13 cellular contexts compared by ENCODE assay signal in the genomic region with DNA sequence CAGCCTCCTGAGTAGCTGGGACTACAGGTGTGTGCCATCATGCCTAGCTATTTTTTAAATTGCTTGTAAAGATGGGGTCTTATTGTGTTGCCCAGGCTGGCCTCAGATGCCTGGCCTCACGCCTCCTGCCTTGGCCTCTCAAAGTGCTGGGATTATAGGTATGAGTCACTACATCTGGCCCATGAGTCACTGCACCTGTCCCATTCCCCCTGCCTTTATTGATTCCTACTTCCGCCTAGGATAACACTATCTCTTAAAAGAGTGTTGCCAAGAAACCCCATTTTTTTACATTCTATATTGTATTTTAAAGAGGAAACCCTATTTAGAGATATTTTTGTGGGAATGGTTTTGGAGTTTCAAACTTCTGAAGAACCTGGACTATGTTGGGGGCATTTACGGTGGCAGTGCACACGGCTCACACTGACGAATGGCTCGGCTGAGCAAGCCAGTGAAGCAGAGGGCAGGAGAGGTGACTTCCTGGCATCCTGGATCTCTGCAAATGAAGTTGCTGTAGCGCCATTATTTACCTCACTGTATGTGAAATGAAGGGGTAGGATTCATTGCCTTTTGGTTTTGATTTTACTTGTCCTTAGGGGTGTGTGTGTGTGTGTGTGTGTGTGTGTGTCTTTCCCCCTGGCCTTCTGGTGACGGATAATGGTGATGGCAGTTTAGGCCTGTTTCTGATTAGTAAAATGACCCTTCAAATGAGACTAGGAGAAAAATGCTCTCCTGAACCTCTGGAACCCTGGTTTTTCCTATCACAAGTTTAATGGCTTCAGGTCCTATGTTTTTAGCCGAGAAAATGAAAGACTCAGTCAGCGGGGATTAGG. TPM values are rescaled to one million over a fixed set of nuclear protein-coding genes. Genes with fewer than 3 reads are reported as not detected.
DNase-seq lines count a peak whose midpoint lies in the region; ATAC-seq, FAIRE-seq and TF ChIP-seq lines count a peak whose summit lies in the region.
"Had no signal": no experiment of that assay in that cellular context is flagged by ENCODE, and none has a peak within 500 bp of the region (broad histone marks: within the 10 kb centered on the region; RNA-seq: fewer than 3 reads in every experiment).

No MANE protein-coding gene starts in this region.

- peaks cover 60 to 66% of the 10 kb centered on the region in 2 experiments for H3K27me3 ChIP-seq in K562 (ENCODE audit: control insufficient read depth in 2 of 2, insufficient read depth in 2 of 2, low read length in 2 of 2)
- no peaks in the 10 kb centered on the region for H3K27me3 ChIP-seq in neural progenitor cell
- no peaks in the 10 kb centered on the region for H3K27me3 ChIP-seq in brain microvascular endothelial cell (replicated peaks)
- H3K27me3 ChIP-seq: BLaER1 had no signal

- H3K36me3 Mint-ChIP-seq in neural progenitor cell (no peaks in the 10 kb centered on the region), natural killer cell (no peaks in the 10 kb centered on the region)
- H3K36me3 Mint-ChIP-seq: stimulated activated effector memory CD8-positive, alpha-beta T cell treated with anti-CD3 and anti-CD28 coated beads, Interleukin-12 subunit alpha, Interleukin-12 subunit beta, amount 100 ng/mL, for 72 hours had no signal

- 0 out of 2 replicates have a peak, but pooled peaks cover 2% of the 10 kb centered on the region for H3K9me3 ChIP-seq in K562 (replicated peaks; ENCODE audit: control insufficient read depth, insufficient read depth, low read depth, low read length)
- H3K9me3 ChIP-seq in neural progenitor cell (ENCODE audit: low read depth): no peaks in the 10 kb centered on the region
- H3K9me3 ChIP-seq: BLaER1 had no signal

- POLR2A ChIA-PET in K562 (lab: Yijun Ruan, JAX): no interaction called here

- H3K9me1 ChIP-seq in K562 (ENCODE audit: control insufficient read depth, insufficient read depth, low read length): no peaks in the 10 kb centered on the region

- H3K4me1 Mint-ChIP-seq in neural progenitor cell: peaks cover 38% of the 10 kb centered on the region
- H3K4me1 Mint-ChIP-seq in natural killer cell: peaks cover 21 to 22% of the 10 kb centered on the region in 2 donors
- H3K4me1 Mint-ChIP-seq: stimulated activated effector memory CD8-positive, alpha-beta T cell treated with anti-CD3 and anti-CD28 coated beads, Interleukin-12 subunit alpha, Interleukin-12 subunit beta, amount 100 ng/mL, for 72 hours had no signal

- H3K4me3 ChIP-seq in K562 (no peak overlapping the region), neural progenitor cell (no peak overlapping the region), brain microvascular endothelial cell (ENCODE audit: low read depth, low read length) (no peak overlapping the region)
- H3K4me3 ChIP-seq: BLaER1, coronary artery had no signal

- intact Hi-C loops in K562 (cut with micrococcal nuclease) (no loop called here), natural killer cell (cut with micrococcal nuclease) (no loop called here)

- in situ Hi-C loops in K562 (cut with MboI) (no loop called here), brain microvascular endothelial cell (cut with HindIII; ENCODE audit: low pct_ligation_motif_present, low sequenced_read_pairs) (no loop called here)

- ATAC-seq in K562 (peak; percentile 28; the same call in 2 of the 3 replicates), HG03039 (IDR thresholded peaks at IDR 0.05; ENCODE audit: unreplicated experiment) (no peak), natural killer cell (no peak)
- ATAC-seq: stimulated activated effector memory CD8-positive, alpha-beta T cell treated with anti-CD3 and anti-CD28 coated beads, Interleukin-12 subunit alpha, Interleukin-12 subunit beta, amount 100 ng/mL, for 72 hours had no signal

- 2% methylated on average over 10 of the region's 10 CpGs for WGBS in K562 (ENCODE audit: insufficient coverage, low coverage, missing lambda C conversion rate)

- H3K27ac Mint-ChIP-seq in neural progenitor cell (peak overlapping the region; percentile 31), natural killer cell (no peak overlapping the region)
- H3K27ac Mint-ChIP-seq: stimulated activated effector memory CD8-positive, alpha-beta T cell treated with anti-CD3 and anti-CD28 coated beads, Interleukin-12 subunit alpha, Interleukin-12 subunit beta, amount 100 ng/mL, for 72 hours had no signal

- peak; percentile 98 for DNase-seq in DMS53 treated with DMSO at 0.1 percent for 48 hours (lab: John Stamatoyannopoulos, UW; ENCODE audit: unreplicated experiment)
- DNase-seq in NCI-H2029 (lab: John Stamatoyannopoulos, UW): peak; percentile 68
- no peak for DNase-seq in K562 (ENCODE audit: extremely low read depth in 1 of 4, low spot score in 3 of 4)
- DNase-seq in neural progenitor cell (ENCODE audit: low spot score): no peak
- DNase-seq in natural killer cell: no peak
- DNase-seq in brain microvascular endothelial cell: no peak
- DNase-seq: amniotic stem cell, erythroblast had no signal

- H3F3A ChIP-seq in neural progenitor cell (ENCODE audit: low read depth): peaks cover 13% of the 10 kb centered on the region

- 0 out of 2 replicates have a peak, but pooled peaks cover 7% of the 10 kb centered on the region for H4K20me1 ChIP-seq in K562 (replicated peaks; ENCODE audit: control insufficient read depth, insufficient read depth, low read length)
- H4K20me1 ChIP-seq in neural progenitor cell (ENCODE audit: low read depth): no peaks in the 10 kb centered on the region
- H4K20me1 ChIP-seq: BLaER1 had no signal

- H3K4me1 ChIP-seq in K562 (replicated peaks in 1 of 2; ENCODE audit: control insufficient read depth in 2 of 2, insufficient read depth in 2 of 2, low read length in 2 of 2) (peaks cover 0 to 3% of the 10 kb centered on the region in 2 experiments; a peak in 1 of 5 replicates), neural progenitor cell (peaks cover 17% of the 10 kb centered on the region)

- H3K79me2 ChIP-seq in K562 (ENCODE audit: control insufficient read depth, insufficient read depth, low read length): no peaks in the 10 kb centered on the region
- no peaks in the 10 kb centered on the region for H3K79me2 ChIP-seq in neural progenitor cell (ENCODE audit: low read depth)

- H3K27ac ChIP-seq in K562 (ENCODE audit: extremely low read depth, low read depth, low read length) (no peak overlapping the region), neural progenitor cell (no peak overlapping the region), brain microvascular endothelial cell (no peak overlapping the region)
- H3K27ac ChIP-seq: BLaER1, coronary artery, HL-60 had no signal

- TF ChIP-seq RAD21 in K562 (CRISPR knock-in tag; conservative IDR thresholded peaks at IDR 0.05 in 1 of 2, IDR thresholded peaks at IDR 0.05 in 1 of 2): no peak

- TF ChIP-seq POLR2A in K562 (conservative IDR thresholded peaks at IDR 0.05): no peak

- H2AFZ ChIP-seq in K562 (ENCODE audit: low read depth, low read length) (no peak overlapping the region), neural progenitor cell (replicated peaks) (no peak overlapping the region)

- TF ChIP-seq EP300 in K562 (IDR thresholded peaks at IDR 0.05; ENCODE audit: low read length): no peak

- FAIRE-seq in K562 (lab: Jason Lieb, UNC): no peak

- no peak overlapping the region for H3K4me2 ChIP-seq in K562 (ENCODE audit: insufficient read depth, low read length)
- no peak overlapping the region for H3K4me2 ChIP-seq in neural progenitor cell
- H3K4me2 ChIP-seq: BLaER1 had no signal

- CTCF ChIA-PET in K562 (lab: Yijun Ruan, JAX; ENCODE audit: low intra/inter-chr PET ratio): no interaction called here

- TF ChIP-seq CTCF in K562 (IDR thresholded peaks at IDR 0.05 in 2 of 3, conservative IDR thresholded peaks at IDR 0.05 in 1 of 3; ENCODE audit: insufficient read depth in 2 of 3, low read depth in 1 of 3, low read length in 3 of 3): no peak
- TF ChIP-seq CTCF in neural progenitor cell (IDR thresholded peaks at IDR 0.05): no peak
- TF ChIP-seq CTCF in natural killer cell (IDR thresholded peaks at IDR 0.05): no peak
- TF ChIP-seq CTCF in brain microvascular endothelial cell (IDR thresholded peaks at IDR 0.05; ENCODE audit: low read depth, low read length, missing control alignments): no peak

- H3K9me3 Mint-ChIP-seq in neural progenitor cell (no peaks in the 10 kb centered on the region), natural killer cell (no peaks in the 10 kb centered on the region)
- H3K9me3 Mint-ChIP-seq: stimulated activated effector memory CD8-positive, alpha-beta T cell treated with anti-CD3 and anti-CD28 coated beads, Interleukin-12 subunit alpha, Interleukin-12 subunit beta, amount 100 ng/mL, for 72 hours had no signal

- H3K4me3 Mint-ChIP-seq in neural progenitor cell: no peak overlapping the region
- no peak overlapping the region for H3K4me3 Mint-ChIP-seq in natural killer cell
- H3K4me3 Mint-ChIP-seq: stimulated activated effector memory CD8-positive, alpha-beta T cell treated with anti-CD3 and anti-CD28 coated beads, Interleukin-12 subunit alpha, Interleukin-12 subunit beta, amount 100 ng/mL, for 72 hours had no signal

- H3K27me3 Mint-ChIP-seq in neural progenitor cell (ENCODE audit: insufficient read depth, low read depth) (peaks cover 8% of the 10 kb centered on the region), natural killer cell (ENCODE audit: low read depth in 2 of 2) (peaks cover 0 to 2% of the 10 kb centered on the region in 2 donors)

- no peaks in the 10 kb centered on the region for H3K36me3 ChIP-seq in K562 (ENCODE audit: control insufficient read depth, insufficient read depth, low read length)
- no peaks in the 10 kb centered on the region for H3K36me3 ChIP-seq in neural progenitor cell
- no peaks in the 10 kb centered on the region for H3K36me3 ChIP-seq in brain microvascular endothelial cell (replicated peaks)
- H3K36me3 ChIP-seq: BLaER1 had no signal

- BruUV-seq in K562 (replicated peaks; lab: Mats Ljungman, UMichigan): no TSS peak

- H3K9ac ChIP-seq in K562 (ENCODE audit: insufficient read depth in 1 of 2, low read depth in 2 of 2, low read length in 2 of 2) (no peak overlapping the region), neural progenitor cell (no peak overlapping the region)
- H3K9ac ChIP-seq: BLaER1 had no signal

RNA-seq across cellular contexts. Expression of a gene that starts 22.5 kb away (rescaled TPM):
- total RNA-seq in K562 (2011; cell fraction: chromatin; rRNA removed; ENCODE audit: low replicate concordance): not detected in 2 replicates
- not detected in 2 replicates for total RNA-seq in K562 (2011; cell fraction: nucleolus; rRNA removed)
- not detected in 2 replicates for total RNA-seq in K562 (2011; cell fraction: nucleoplasm; rRNA removed)
- total RNA-seq in K562 (2014; rRNA removed) (not detected in 2 replicates), K562 (2014; rRNA removed; fragmentation: Illumina TruSeq; extraction: Trizol) (not detected in 2 replicates), K562 (2015; rRNA removed; fragmentation: Illumina TruSeq; extraction: Trizol) (not detected in 2 replicates), K562 (2021) (0.02 and 0.07 TPM in 2 replicates), neural progenitor cell (ENCODE audit: low replicate concordance) (0.47 and 1.2 TPM in 2 replicates), natural killer cell (under 1 TPM; 0.16 to 0.96 (median 0.18) TPM)
- polyA plus RNA-seq in K562 (2011; rRNA removed) (not detected in 2 replicates), K562 (2014; fragmentation: Illumina TruSeq; extraction: Trizol) (not detected in 2 replicates), K562 (2014; fragmentation: Nextera tagmentation; extraction: Ambion mirVana) (under 1 TPM; 0.03 to 0.08 TPM), K562 (2014; rRNA removed) (not detected in 2 replicates)
- under 0.01 TPM in 1 of 2 replicates, not detected in the other for polyA plus RNA-seq in K562 (2011; cell fraction: cytosol; rRNA removed)
- polyA plus RNA-seq in K562 (2011; cell fraction: nucleus; rRNA removed): 0.01 and 0.03 TPM in 2 replicates
- polyA plus RNA-seq in K562 (2012): 0.18 and 0.36 TPM in 2 replicates
- not detected in 2 replicates for polyA minus RNA-seq in K562 (2011; rRNA and poly(A)+ RNA removed)
- polyA minus RNA-seq in K562 (2011; cell fraction: cytosol; rRNA and poly(A)+ RNA removed): not detected in 2 replicates
- 0.13 TPM in 1 of 2 replicates, not detected in the other for polyA minus RNA-seq in K562 (2011; cell fraction: nucleus; rRNA and poly(A)+ RNA removed)

Comparison
In these comparisons a context has a peak if more than half of its experiments do, and no peak if none do; other contexts are left out.
1. DNase-seq: peak in DMS53 treated with DMSO at 0.1 percent for 48 hours (single experiment) and NCI-H2029 (single experiment); none in K562 (0 of 4), neural progenitor cell (single experiment), natural killer cell (single experiment) and brain microvascular endothelial cell (single experiment).